In the genomic region with DNA sequence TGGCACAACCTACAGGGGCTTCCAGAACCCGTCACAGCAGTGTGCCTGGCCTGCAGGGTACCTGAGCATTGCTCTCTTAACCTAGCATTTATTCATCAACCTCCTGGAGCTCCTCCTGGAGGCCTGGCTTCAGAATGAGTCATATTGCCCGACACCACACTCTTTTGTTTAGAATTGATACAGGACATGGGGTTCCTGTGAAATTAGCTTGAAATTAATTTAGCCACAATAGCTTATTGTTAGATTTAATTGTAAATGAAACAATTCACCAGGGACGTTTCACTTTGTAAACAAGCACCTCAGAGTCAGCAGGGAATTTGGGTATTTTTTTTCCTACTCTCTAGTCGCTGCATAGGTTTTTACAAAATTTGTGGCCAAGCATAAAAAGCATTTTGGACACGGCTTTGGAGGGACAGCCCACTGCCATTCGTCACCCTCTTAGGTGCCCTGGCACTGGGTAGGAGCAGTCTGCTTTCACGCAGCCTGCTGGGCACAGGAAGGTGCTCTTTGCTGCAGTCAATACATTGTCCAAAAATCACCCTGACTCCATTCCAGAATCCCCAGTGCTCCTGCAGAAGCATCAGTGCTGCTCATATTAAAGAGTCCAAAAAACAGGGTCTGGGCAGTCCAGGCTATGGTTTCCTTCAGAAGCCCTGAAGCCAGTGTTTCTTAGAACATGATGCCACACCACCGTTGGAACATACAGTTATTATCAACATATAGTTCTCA, we compare ENCODE assay signal across 8 cellular contexts.
DNase-seq lines count a peak whose midpoint lies in the region; ATAC-seq, FAIRE-seq and TF ChIP-seq lines count a peak whose summit lies in the region.

No MANE protein-coding gene starts in this region.

- no peaks in the 10 kb centered on the region for H3K9me3 ChIP-seq in DND-41 (ENCODE audit: insufficient read depth, low read length, severe bottlenecking)
- no peaks in the 10 kb centered on the region for H3K9me3 ChIP-seq in CD4-positive, alpha-beta memory T cell (ENCODE audit: control insufficient read depth in 1 of 2, low read length in 2 of 2)
- H3K9me3 ChIP-seq in stomach: no peaks in the 10 kb centered on the region

- no peaks in the 10 kb centered on the region for H4K20me1 ChIP-seq in DND-41 (ENCODE audit: insufficient read depth, low read length)

- peaks cover 0 to 4% (median 3%) of the 10 kb centered on the region in 4 donors for H3K4me1 Mint-ChIP-seq in CD4-positive, alpha-beta memory T cell

- H3K27ac Mint-ChIP-seq in CD4-positive, alpha-beta memory T cell: no peak overlapping the region

- intact Hi-C loops in CD4-positive, alpha-beta memory T cell (cut with micrococcal nuclease): no loop called here
- intact Hi-C loops in stomach (cut with DNase I; ENCODE audit: low total_unique reads): no loop called here

- H3K79me2 ChIP-seq in DND-41 (ENCODE audit: insufficient read depth, low read length): no peaks in the 10 kb centered on the region

- DNase-seq in DND-41 (no peak), astrocyte of the spinal cord (ENCODE audit: low read depth, low spot score) (peak; percentile 44), RCC 7860 (ENCODE audit: low spot score) (no peak), NCI-H1092 (lab: John Stamatoyannopoulos, UW) (no peak), stomach (no peak)
- DNase-seq in CD4-positive, alpha-beta memory T cell: no peak

- no peak for FAIRE-seq in RCC 7860 (lab: Jason Lieb, UNC)

- in situ Hi-C loops in astrocyte of the spinal cord (cut with HindIII; ENCODE audit: low sequenced_read_pairs): no loop called here

- POLR2A ChIA-PET in CD4-positive, alpha-beta memory T cell (lab: Charles Lee; ENCODE audit: partially characterized antibody): no interaction called here

- CTCF ChIA-PET in CD4-positive, alpha-beta memory T cell (lab: Charles Lee; ENCODE audit: partially characterized antibody): interaction anchor here (0.6 to 1.5 kb wide), 6 partner anchors 8 to 1343 kb away, joined by 3 to 5 read pairs (median 3); no protein-coding TSS in a partner anchor

- no peak overlapping the region for H3K9ac ChIP-seq in DND-41 (ENCODE audit: low read depth, low read length)

- H3K27me3 ChIP-seq in DND-41 (ENCODE audit: insufficient read depth, low read length, poor library complexity) (no peaks in the 10 kb centered on the region), stomach (no peaks in the 10 kb centered on the region)
- H3K27me3 ChIP-seq in CD4-positive, alpha-beta memory T cell (ENCODE audit: insufficient read depth, low read length): no peaks in the 10 kb centered on the region

- 53 to 63% (median 59%) methylated on average over 8 of the region's 8 CpGs for WGBS in stomach, 5 donors

- peaks cover 0 to 10% of the 10 kb centered on the region in 2 donors for H3K27me3 Mint-ChIP-seq in CD4-positive, alpha-beta memory T cell

- TF ChIP-seq EP300 in stomach (IDR thresholded peaks at IDR 0.05): no peak

- no peak overlapping the region for H3K4me3 Mint-ChIP-seq in CD4-positive, alpha-beta memory T cell

- H3K4me3 ChIP-seq in DND-41 (ENCODE audit: low read depth in 1 of 2, low read length in 2 of 2) (no peak overlapping the region), astrocyte of the spinal cord (ENCODE audit: low read depth, low read length) (no peak overlapping the region), stomach (no peak overlapping the region)
- no peak overlapping the region for H3K4me3 ChIP-seq in CD4-positive, alpha-beta memory T cell (ENCODE audit: low read length in 2 of 2)

- peaks cover 0 to 4% (median 0%) of the 10 kb centered on the region in 8 donors for H3K9me3 Mint-ChIP-seq in CD4-positive, alpha-beta memory T cell

- ATAC-seq in DND-41 (ENCODE audit: insufficient read depth, low read depth): no peak
- peak; percentile 41 for ATAC-seq in GM19324 (IDR thresholded peaks at IDR 0.05; ENCODE audit: low FRiP score, unreplicated experiment)
- peak; percentile 49 for ATAC-seq in HG03196 (IDR thresholded peaks at IDR 0.05; ENCODE audit: unreplicated experiment)

- no peak overlapping the region for H2AFZ ChIP-seq in DND-41 (ENCODE audit: low read depth, low read length)

- H3K36me3 ChIP-seq in DND-41 (ENCODE audit: insufficient read depth, low read length): no peaks in the 10 kb centered on the region
- H3K36me3 ChIP-seq in CD4-positive, alpha-beta memory T cell (ENCODE audit: insufficient read depth, low read length): no peaks in the 10 kb centered on the region
- H3K36me3 ChIP-seq in stomach: no peaks in the 10 kb centered on the region

- TF ChIP-seq POLR2A in stomach (IDR thresholded peaks at IDR 0.05): no peak

- H3K27ac ChIP-seq in DND-41 (ENCODE audit: low read length) (no peak overlapping the region), stomach (peak overlapping the region in 1 of 5 donors; percentile 15)
- H3K27ac ChIP-seq in CD4-positive, alpha-beta memory T cell (ENCODE audit: low read depth, low read length): no peak overlapping the region

- H3K4me1 ChIP-seq in DND-41 (ENCODE audit: insufficient read depth, low read length) (peaks cover 34% of the 10 kb centered on the region), stomach (peaks cover 5 to 40% (median 18%) of the 10 kb centered on the region in 4 donors)
- no peaks in the 10 kb centered on the region for H3K4me1 ChIP-seq in CD4-positive, alpha-beta memory T cell (ENCODE audit: insufficient read depth, low read length)

- no peak overlapping the region for H3K4me2 ChIP-seq in DND-41 (ENCODE audit: insufficient read depth, low read length)

- TF ChIP-seq CTCF in DND-41 (IDR thresholded peaks at IDR 0.05; ENCODE audit: borderline replicate concordance, extremely low read depth, low read length, poor library complexity, severe bottlenecking): peak; percentile 3
- peak; percentile 29 for TF ChIP-seq CTCF in astrocyte of the spinal cord (IDR thresholded peaks at IDR 0.05; ENCODE audit: low read depth, low read length)
- TF ChIP-seq CTCF in stomach (IDR thresholded peaks at IDR 0.05): no peak

- no peaks in the 10 kb centered on the region for H3K36me3 Mint-ChIP-seq in CD4-positive, alpha-beta memory T cell

Comparison
In these comparisons a context has a peak if more than half of its experiments do, and no peak if none do; other contexts are left out.
1. CTCF ChIP-seq: peak in DND-41 (single experiment) and astrocyte of the spinal cord (single experiment); none in stomach (0 of 7).